In genomic region chr4:176760468-176760867, GRCh38 we compare ENCODE assay signal across 1 cellular context.
TF ChIP-seq lines count a peak whose summit lies in the region.

No MANE protein-coding gene starts in this region.

TF ChIP-seq in IMR-90, 13 proteins besides CTCF, POLR2A, EP300 and RAD21 (continued from another document):
- TF ChIP-seq RCOR1 (IDR thresholded peaks at IDR 0.05; ENCODE audit: insufficient replicate concordance, low read length), result no peak
